1 cellular context compared by ENCODE assay signal in the genomic region with DNA sequence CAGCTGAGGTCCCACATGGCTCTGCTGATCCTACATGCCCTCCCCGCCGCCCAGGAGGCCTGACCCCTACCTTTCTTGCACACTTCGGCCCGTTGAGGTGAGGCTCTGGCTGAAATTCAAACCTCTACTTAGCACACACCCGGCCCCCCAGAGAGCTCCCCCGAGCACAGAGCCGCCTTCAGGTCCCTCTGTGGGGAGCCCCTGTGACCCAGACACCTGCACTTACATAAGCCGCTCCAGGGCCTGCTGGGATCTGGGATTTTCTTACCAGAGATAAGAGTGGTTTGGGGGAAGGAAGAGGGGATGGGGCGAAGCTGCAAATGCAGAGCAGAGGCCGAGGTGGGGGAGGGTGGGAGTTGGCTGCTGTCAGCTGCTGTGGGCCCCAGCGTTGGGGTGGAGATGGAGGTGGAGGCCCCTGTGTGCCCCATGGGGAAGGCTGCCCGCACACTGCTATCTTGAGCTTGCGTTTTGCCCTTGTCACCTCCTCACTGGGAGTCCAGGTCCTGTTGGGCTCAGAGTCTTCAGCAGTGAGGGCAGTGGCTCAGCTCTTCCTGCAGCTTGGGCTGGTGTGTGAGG.
TF ChIP-seq lines count a peak whose summit lies in the region.

No MANE protein-coding gene starts in this region.

TF ChIP-seq in HepG2, 621 proteins besides CTCF, POLR2A, EP300 and RAD21:
- TF ChIP-seq ZNF749 (CRISPR knock-in tag; IDR thresholded peaks at IDR 0.05; ENCODE audit: borderline replicate concordance) (no peak), ZNF367 (CRISPR knock-in tag; IDR thresholded peaks at IDR 0.05; ENCODE audit: borderline replicate concordance) (no peak), LCORL (IDR thresholded peaks at IDR 0.05) (no peak), LCORL (CRISPR knock-in tag; IDR thresholded peaks at IDR 0.05) (no peak), MIER3 (CRISPR knock-in tag; IDR thresholded peaks at IDR 0.05; ENCODE audit: borderline replicate concordance) (no peak), POLR2G (IDR thresholded peaks at IDR 0.05; ENCODE audit: low read depth, low read length) (peak; percentile 28; the same call in 1 of the 2 replicates), GTF3A (CRISPR knock-in tag; conservative IDR thresholded peaks at IDR 0.05) (no peak), ZNF460 (CRISPR knock-in tag; IDR thresholded peaks at IDR 0.05; ENCODE audit: borderline replicate concordance) (no peak), AGO2 (optimal IDR thresholded peaks at IDR 0.05; ENCODE audit: low read depth, low read length) (peak; percentile 82), ZNF333 (CRISPR knock-in tag; IDR thresholded peaks at IDR 0.05; ENCODE audit: borderline replicate concordance) (no peak), NAIF1 (CRISPR knock-in tag; IDR thresholded peaks at IDR 0.05; ENCODE audit: borderline replicate concordance) (no peak), MAFK (conservative IDR thresholded peaks at IDR 0.05 in 1 of 2, IDR thresholded peaks at IDR 0.05 in 1 of 2; ENCODE audit: low read length in 2 of 2) (no peak), PPARG (CRISPR knock-in tag; conservative IDR thresholded peaks at IDR 0.05) (no peak), MEIS1 (CRISPR knock-in tag; IDR thresholded peaks at IDR 0.05; ENCODE audit: borderline replicate concordance) (no peak), ZMYM2 (CRISPR knock-in tag; IDR thresholded peaks at IDR 0.05) (no peak), ZIK1 (CRISPR knock-in tag; IDR thresholded peaks at IDR 0.05; ENCODE audit: borderline replicate concordance, low read depth) (no peak)
- TF ChIP-seq, protein P1, sequence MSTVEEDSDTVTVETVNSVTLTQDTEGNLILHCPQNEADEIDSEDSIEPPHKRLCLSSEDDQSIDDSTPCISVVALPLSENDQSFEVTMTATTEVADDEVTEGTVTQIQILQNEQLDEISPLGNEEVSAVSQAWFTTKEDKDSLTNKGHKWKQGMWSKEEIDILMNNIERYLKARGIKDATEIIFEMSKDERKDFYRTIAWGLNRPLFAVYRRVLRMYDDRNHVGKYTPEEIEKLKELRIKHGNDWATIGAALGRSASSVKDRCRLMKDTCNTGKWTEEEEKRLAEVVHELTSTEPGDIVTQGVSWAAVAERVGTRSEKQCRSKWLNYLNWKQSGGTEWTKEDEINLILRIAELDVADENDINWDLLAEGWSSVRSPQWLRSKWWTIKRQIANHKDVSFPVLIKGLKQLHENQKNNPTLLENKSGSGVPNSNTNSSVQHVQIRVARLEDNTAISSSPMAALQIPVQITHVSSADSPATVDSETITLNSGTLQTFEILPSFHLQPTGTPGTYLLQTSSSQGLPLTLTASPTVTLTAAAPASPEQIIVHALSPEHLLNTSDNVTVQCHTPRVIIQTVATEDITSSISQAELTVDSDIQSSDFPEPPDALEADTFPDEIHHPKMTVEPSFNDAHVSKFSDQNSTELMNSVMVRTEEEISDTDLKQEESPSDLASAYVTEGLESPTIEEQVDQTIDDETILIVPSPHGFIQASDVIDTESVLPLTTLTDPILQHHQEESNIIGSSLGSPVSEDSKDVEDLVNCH (CRISPR knock-in tag; IDR thresholded peaks at IDR 0.05) = no peak
- TF ChIP-seq, protein P2, sequence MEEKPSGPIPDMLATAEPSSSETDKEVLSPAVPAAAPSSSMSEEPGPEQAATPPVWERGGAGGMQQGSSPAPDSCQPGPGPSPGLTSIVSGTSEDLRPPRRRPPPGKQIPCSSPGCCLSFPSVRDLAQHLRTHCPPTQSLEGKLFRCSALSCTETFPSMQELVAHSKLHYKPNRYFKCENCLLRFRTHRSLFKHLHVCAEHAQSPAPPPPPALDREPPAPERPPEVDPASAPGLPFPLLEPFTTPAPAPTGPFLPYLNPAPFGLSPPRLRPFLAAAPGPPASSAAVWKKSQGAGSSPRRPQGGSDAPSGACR (CRISPR knock-in tag; IDR thresholded peaks at IDR 0.05) = no peak
